In genomic region chr13:113044431-113045114, GRCh38 we compare ENCODE assay signal across 1 cellular context.
TF ChIP-seq lines count a peak whose summit lies in the region.

No MANE protein-coding gene starts in this region.

TF ChIP-seq in H1, 55 proteins besides CTCF, POLR2A, EP300 and RAD21:
- TF ChIP-seq CBX8 (IDR thresholded peaks at IDR 0.05; ENCODE audit: borderline replicate concordance, low read depth, low read length) (no peak), CREB1 (IDR thresholded peaks at IDR 0.05) (no peak), PHF8 (conservative IDR thresholded peaks at IDR 0.05; ENCODE audit: low read depth, low read length) (no peak), BACH1 (IDR thresholded peaks at IDR 0.05; ENCODE audit: low read length) (no peak), TEAD4 (IDR thresholded peaks at IDR 0.05; ENCODE audit: low read depth, low read length) (no peak)
- TF ChIP-seq, protein P1, sequence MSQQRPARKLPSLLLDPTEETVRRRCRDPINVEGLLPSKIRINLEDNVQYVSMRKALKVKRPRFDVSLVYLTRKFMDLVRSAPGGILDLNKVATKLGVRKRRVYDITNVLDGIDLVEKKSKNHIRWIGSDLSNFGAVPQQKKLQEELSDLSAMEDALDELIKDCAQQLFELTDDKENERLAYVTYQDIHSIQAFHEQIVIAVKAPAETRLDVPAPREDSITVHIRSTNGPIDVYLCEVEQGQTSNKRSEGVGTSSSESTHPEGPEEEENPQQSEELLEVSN (IDR thresholded peaks at IDR 0.05) = no peak
